Comparison of ENCODE assay signal across 5 cellular contexts in genomic region chrX:16957751-16958150, GRCh38.
"Had no signal": no experiment of that assay in that cellular context is flagged by ENCODE, and none has a peak within 500 bp of the region (broad histone marks: within the 10 kb centered on the region; RNA-seq: fewer than 3 reads in every experiment).

No MANE protein-coding gene starts in this region.

- H3K4me3 ChIP-seq: K562 had no signal

- ATAC-seq: HepG2, K562 had no signal

- H3K36me3 Mint-ChIP-seq: IgD-negative memory B cell had no signal

- H3K9me3 Mint-ChIP-seq: IgD-negative memory B cell had no signal

- H3K4me3 Mint-ChIP-seq: IgD-negative memory B cell had no signal

- DNase-seq: IMR-90, KBM-7 had no signal
